ENCODE assay signal across 13 cellular contexts in genomic region chr1:160529401-160529952, GRCh38. TPM values are rescaled to one million over a fixed set of nuclear protein-coding genes. Genes with fewer than 3 reads are reported as not detected.
A peak's percentile ranks its signal among the peaks of the same experiment; 100 is the strongest.
DNase-seq lines count a peak whose midpoint lies in the region; ATAC-seq and TF ChIP-seq lines count a peak whose summit lies in the region.
"Not testable (repeated sequence)": the region's sequence is repeated elsewhere in the genome, so short reads cannot be mapped to it uniquely, and the experiment has no call there.
"Had no signal": no experiment of that assay in that cellular context is flagged by ENCODE, and none has a peak within 500 bp of the region (broad histone marks: within the 10 kb centered on the region; RNA-seq: fewer than 3 reads in every experiment).

No MANE protein-coding gene starts in this region.

- DNase-seq in DND-41 (peak; percentile 26), islet precursor cell (peak; percentile 45)
- not testable (repeated sequence) for DNase-seq in T-cell; activated CD8-positive, alpha-beta memory T cell treated with anti-CD3 and anti-CD28 coated beads, Interleukin-2, amount 10 ng/mL, durations not matched to agents 7 days and 5 days; activated naive CD8-positive, alpha-beta T cell treated with anti-CD3 and anti-CD28 coated beads for 36 hours; stimulated activated effector memory CD8-positive, alpha-beta T cell treated with anti-CD3 and anti-CD28 coated beads, Interleukin-12 subunit alpha, Interleukin-12 subunit beta, amount 100 ng/mL, for 72 hours (ENCODE audit: low spot score in 2 of 2)
- DNase-seq in activated CD4-positive, alpha-beta T cell treated with anti-CD3 and anti-CD28 coated beads, Interleukin-2, amount 10 ng/mL, durations not matched to agents 24 days and 14 days = peak; percentile 64

- not testable (repeated sequence) for H3K9ac ChIP-seq in BLaER1; DND-41 (ENCODE audit: low read depth, low read length)

- H3K9me3 Mint-ChIP-seq in T-cell = peaks cover 14 to 37% (median 16%) of the 10 kb centered on the region in 3 donors
- peaks cover 24% of the 10 kb centered on the region for H3K9me3 Mint-ChIP-seq in activated CD4-positive, alpha-beta T cell treated with anti-CD3 and anti-CD28 coated beads, Interleukin-2, amount 10 ng/mL, durations not matched to agents 24 days and 14 days
- H3K9me3 Mint-ChIP-seq in activated CD8-positive, alpha-beta memory T cell treated with anti-CD3 and anti-CD28 coated beads, Interleukin-2, amount 10 ng/mL, durations not matched to agents 7 days and 5 days (ENCODE audit: low read depth) = peaks cover 20% of the 10 kb centered on the region
- peaks cover 48% of the 10 kb centered on the region for H3K9me3 Mint-ChIP-seq in activated naive CD8-positive, alpha-beta T cell treated with anti-CD3 and anti-CD28 coated beads for 36 hours
- H3K9me3 Mint-ChIP-seq in stimulated activated effector memory CD8-positive, alpha-beta T cell treated with anti-CD3 and anti-CD28 coated beads, Interleukin-12 subunit alpha, Interleukin-12 subunit beta, amount 100 ng/mL, for 72 hours = peaks cover 12% of the 10 kb centered on the region

- H4K20me1 ChIP-seq in BLaER1; DND-41 (ENCODE audit: insufficient read depth, low read length): not testable (repeated sequence)

- intact Hi-C loops in activated CD4-positive, alpha-beta T cell treated with anti-CD3 and anti-CD28 coated beads, Interleukin-2, amount 10 ng/mL, durations not matched to agents 24 days and 14 days (cut with micrococcal nuclease) = not testable (repeated sequence)

- H3K79me2 ChIP-seq in DND-41 (ENCODE audit: insufficient read depth, low read length) = not testable (repeated sequence)

- peak overlapping the region in 1 of 3 donors; percentile 7 for H3K4me3 Mint-ChIP-seq in T-cell
- not testable (repeated sequence) for H3K4me3 Mint-ChIP-seq in activated CD4-positive, alpha-beta T cell treated with anti-CD3 and anti-CD28 coated beads, Interleukin-2, amount 10 ng/mL, durations not matched to agents 24 days and 14 days; activated CD8-positive, alpha-beta memory T cell treated with anti-CD3 and anti-CD28 coated beads, Interleukin-2, amount 10 ng/mL, durations not matched to agents 7 days and 5 days; activated naive CD8-positive, alpha-beta T cell treated with anti-CD3 and anti-CD28 coated beads for 36 hours; stimulated activated effector memory CD8-positive, alpha-beta T cell treated with anti-CD3 and anti-CD28 coated beads, Interleukin-12 subunit alpha, Interleukin-12 subunit beta, amount 100 ng/mL, for 72 hours

- not testable (repeated sequence) for H2AFZ ChIP-seq in DND-41 (ENCODE audit: low read depth, low read length)

- not testable (repeated sequence) for H3K4me3 ChIP-seq in BLaER1; DND-41 (ENCODE audit: low read depth in 1 of 2, low read length in 2 of 2)

- not testable (repeated sequence) for H3K4me1 ChIP-seq in BLaER1; DND-41 (ENCODE audit: insufficient read depth, low read length)

- H3K36me3 Mint-ChIP-seq in T-cell = peaks cover 24% of the 10 kb centered on the region
- H3K36me3 Mint-ChIP-seq in activated CD4-positive, alpha-beta T cell treated with anti-CD3 and anti-CD28 coated beads, Interleukin-2, amount 10 ng/mL, durations not matched to agents 24 days and 14 days (ENCODE audit: low read depth) = peaks cover 40% of the 10 kb centered on the region
- peaks cover 38% of the 10 kb centered on the region for H3K36me3 Mint-ChIP-seq in activated CD8-positive, alpha-beta memory T cell treated with anti-CD3 and anti-CD28 coated beads, Interleukin-2, amount 10 ng/mL, durations not matched to agents 7 days and 5 days
- H3K36me3 Mint-ChIP-seq in activated naive CD8-positive, alpha-beta T cell treated with anti-CD3 and anti-CD28 coated beads for 36 hours = peaks cover 46% of the 10 kb centered on the region
- not testable (repeated sequence) for H3K36me3 Mint-ChIP-seq in stimulated activated effector memory CD8-positive, alpha-beta T cell treated with anti-CD3 and anti-CD28 coated beads, Interleukin-12 subunit alpha, Interleukin-12 subunit beta, amount 100 ng/mL, for 72 hours

- ATAC-seq in DND-41 (ENCODE audit: insufficient read depth, low read depth) (peak; percentile 56), T-cell (replicated peaks in 1 of 4) (peak in 3 of 4 experiments; percentile 36 to 54 (median 44))
- ATAC-seq in activated CD8-positive, alpha-beta memory T cell treated with anti-CD3 and anti-CD28 coated beads, Interleukin-2, amount 10 ng/mL, durations not matched to agents 7 days and 5 days; stimulated activated effector memory CD8-positive, alpha-beta T cell treated with anti-CD3 and anti-CD28 coated beads, Interleukin-12 subunit alpha, Interleukin-12 subunit beta, amount 100 ng/mL, for 72 hours: not testable (repeated sequence)

- peak overlapping the region; percentile 11 to 36 for H3K27ac Mint-ChIP-seq in T-cell
- peak overlapping the region; percentile 16 for H3K27ac Mint-ChIP-seq in activated CD4-positive, alpha-beta T cell treated with anti-CD3 and anti-CD28 coated beads, Interleukin-2, amount 10 ng/mL, durations not matched to agents 24 days and 14 days
- peak overlapping the region; percentile 16 for H3K27ac Mint-ChIP-seq in activated CD8-positive, alpha-beta memory T cell treated with anti-CD3 and anti-CD28 coated beads, Interleukin-2, amount 10 ng/mL, durations not matched to agents 7 days and 5 days
- peak overlapping the region; percentile 74 for H3K27ac Mint-ChIP-seq in activated naive CD8-positive, alpha-beta T cell treated with anti-CD3 and anti-CD28 coated beads for 36 hours
- peak overlapping the region; percentile 57 for H3K27ac Mint-ChIP-seq in stimulated activated effector memory CD8-positive, alpha-beta T cell treated with anti-CD3 and anti-CD28 coated beads, Interleukin-12 subunit alpha, Interleukin-12 subunit beta, amount 100 ng/mL, for 72 hours

- CTCF ChIA-PET in T-cell (lab: Charles Lee) = interaction anchor here in 1 of 2 donors (0.6 kb wide), 2 partner anchors 90 to 225 kb away, joined by 3 to 8 read pairs; no protein-coding TSS in a partner anchor
- CTCF ChIA-PET in activated CD8-positive, alpha-beta memory T cell treated with anti-CD3 and anti-CD28 coated beads, Interleukin-2, amount 10 ng/mL, durations not matched to agents 7 days and 5 days (lab: Charles Lee) = interaction anchor here (1.0 to 2.7 kb wide), 4 partner anchors 11 to 78 kb away, joined by 3 to 14 read pairs (median 4); no protein-coding TSS in a partner anchor

- H3K27ac ChIP-seq in BLaER1; DND-41 (ENCODE audit: low read length): not testable (repeated sequence)

- peaks cover 18 to 42% (median 25%) of the 10 kb centered on the region in 3 donors for H3K4me1 Mint-ChIP-seq in T-cell
- H3K4me1 Mint-ChIP-seq in activated CD4-positive, alpha-beta T cell treated with anti-CD3 and anti-CD28 coated beads, Interleukin-2, amount 10 ng/mL, durations not matched to agents 24 days and 14 days = peaks cover 24% of the 10 kb centered on the region
- H3K4me1 Mint-ChIP-seq in activated CD8-positive, alpha-beta memory T cell treated with anti-CD3 and anti-CD28 coated beads, Interleukin-2, amount 10 ng/mL, durations not matched to agents 7 days and 5 days = peaks cover 24% of the 10 kb centered on the region
- H3K4me1 Mint-ChIP-seq in activated naive CD8-positive, alpha-beta T cell treated with anti-CD3 and anti-CD28 coated beads for 36 hours = peaks cover 25% of the 10 kb centered on the region
- peaks cover 51% of the 10 kb centered on the region for H3K4me1 Mint-ChIP-seq in stimulated activated effector memory CD8-positive, alpha-beta T cell treated with anti-CD3 and anti-CD28 coated beads, Interleukin-12 subunit alpha, Interleukin-12 subunit beta, amount 100 ng/mL, for 72 hours

- POLR2A ChIA-PET in T-cell (lab: Charles Lee) = interaction anchor here in 1 of 2 donors (0.7 kb wide), 1 partner anchor 82 kb away, joined by 3 read pairs; no protein-coding TSS in a partner anchor

- H3K36me3 ChIP-seq in BLaER1 = peaks cover 20% of the 10 kb centered on the region
- H3K36me3 ChIP-seq in DND-41 (ENCODE audit: insufficient read depth, low read length) = not testable (repeated sequence)

- not testable (repeated sequence) for H3K27me3 Mint-ChIP-seq in T-cell; activated CD4-positive, alpha-beta T cell treated with anti-CD3 and anti-CD28 coated beads, Interleukin-2, amount 10 ng/mL, durations not matched to agents 24 days and 14 days; activated CD8-positive, alpha-beta memory T cell treated with anti-CD3 and anti-CD28 coated beads, Interleukin-2, amount 10 ng/mL, durations not matched to agents 7 days and 5 days; activated naive CD8-positive, alpha-beta T cell treated with anti-CD3 and anti-CD28 coated beads for 36 hours

- H3K4me2 ChIP-seq in BLaER1 = peak overlapping the region; percentile 17
- not testable (repeated sequence) for H3K4me2 ChIP-seq in DND-41 (ENCODE audit: insufficient read depth, low read length)

- not testable (repeated sequence) for H3K27me3 ChIP-seq in BLaER1; DND-41 (ENCODE audit: insufficient read depth, low read length, poor library complexity)

- H3K9me3 ChIP-seq in BLaER1 (peaks cover 94% of the 10 kb centered on the region), DND-41 (ENCODE audit: insufficient read depth, low read length, severe bottlenecking) (peaks cover 11% of the 10 kb centered on the region)

- TF ChIP-seq CTCF in DND-41 (IDR thresholded peaks at IDR 0.05; ENCODE audit: borderline replicate concordance, extremely low read depth, low read length, poor library complexity, severe bottlenecking) = not testable (repeated sequence)

RNA-seq across cellular contexts. Expression of gene SLAMF6, which starts 6.4 kb away (rescaled TPM):
- total RNA-seq in T-cell = 10 to 100 TPM; 39.9 to 53.0 (median 47.3) TPM
- 53.8 and 55.4 TPM in 2 replicates for total RNA-seq in activated CD4-positive, alpha-beta T cell treated with anti-CD3 and anti-CD28 coated beads, Interleukin-2, amount 10 ng/mL, durations not matched to agents 24 days and 14 days
- total RNA-seq in activated CD8-positive, alpha-beta memory T cell treated with anti-CD3 and anti-CD28 coated beads, Interleukin-2, amount 10 ng/mL, durations not matched to agents 7 days and 5 days = 10 to 100 TPM; 28.8 to 31.0 TPM
- 10 to 100 TPM; 46.8 to 48.1 TPM for total RNA-seq in activated naive CD8-positive, alpha-beta T cell treated with anti-CD3 and anti-CD28 coated beads for 36 hours
- total RNA-seq: Caco-2, Daoy, H7, HFFc6, HT1080 had no signal

RNA-seq across cellular contexts. Expression of gene CD84, which starts 49.8 kb away (rescaled TPM):
- total RNA-seq in T-cell = 10 to 100 TPM; 47.5 to 97.4 (median 51.8) TPM
- total RNA-seq in activated CD4-positive, alpha-beta T cell treated with anti-CD3 and anti-CD28 coated beads, Interleukin-2, amount 10 ng/mL, durations not matched to agents 24 days and 14 days = 17.3 and 17.7 TPM in 2 replicates
- 10 to 100 TPM; 29.9 to 34.6 TPM for total RNA-seq in activated CD8-positive, alpha-beta memory T cell treated with anti-CD3 and anti-CD28 coated beads, Interleukin-2, amount 10 ng/mL, durations not matched to agents 7 days and 5 days
- total RNA-seq in activated naive CD8-positive, alpha-beta T cell treated with anti-CD3 and anti-CD28 coated beads for 36 hours = 10 to 100 TPM; 13.5 to 13.7 TPM
- total RNA-seq: Caco-2, Daoy, H7, HFFc6, HT1080 had no signal

Comparison
In these comparisons a context has a peak if more than half of its experiments do, and no peak if none do; other contexts are left out.
1. H3K27ac Mint-ChIP-seq: peak in every context shown above with its lines; median percentile 74 in activated naive CD8-positive, alpha-beta T cell treated with anti-CD3 and anti-CD28 coated beads for 36 hours; 57 in stimulated activated effector memory CD8-positive, alpha-beta T cell treated with anti-CD3 and anti-CD28 coated beads, Interleukin-12 subunit alpha, Interleukin-12 subunit beta, amount 100 ng/mL, for 72 hours; 24 in T-cell; 16 in activated CD4-positive, alpha-beta T cell treated with anti-CD3 and anti-CD28 coated beads, Interleukin-2, amount 10 ng/mL, durations not matched to agents 24 days and 14 days; 16 in activated CD8-positive, alpha-beta memory T cell treated with anti-CD3 and anti-CD28 coated beads, Interleukin-2, amount 10 ng/mL, durations not matched to agents 7 days and 5 days.